ENCODE assay signal across 15 cellular contexts in genomic region chr5:160133918-160134304, GRCh38. TPM values are rescaled to one million over a fixed set of nuclear protein-coding genes. Genes with fewer than 3 reads are reported as not detected.
DNase-seq lines count a peak whose midpoint lies in the region; ATAC-seq and TF ChIP-seq lines count a peak whose summit lies in the region.
"Had no signal": no experiment of that assay in that cellular context is flagged by ENCODE, and none has a peak within 500 bp of the region (broad histone marks: within the 10 kb centered on the region; RNA-seq: fewer than 3 reads in every experiment).

No MANE protein-coding gene starts in this region.

- H3K27me3 Mint-ChIP-seq in WTC11 (ENCODE audit: low read depth): no peaks in the 10 kb centered on the region
- H3K27me3 Mint-ChIP-seq in neural progenitor cell (ENCODE audit: insufficient read depth, low read depth): peaks cover 3% of the 10 kb centered on the region
- H3K27me3 Mint-ChIP-seq: activated CD4-positive, alpha-beta T cell treated with anti-CD3 and anti-CD28 coated beads for 36 hours; dendritic cell treated with granulocyte-macrophage colony-stimulating factor and Interleukin-4, amounts not matched to agents 40 ng/mL and 50 ng/mL, for 4 days had no signal

- no peak overlapping the region for H3K27ac ChIP-seq in neural progenitor cell
- no peak overlapping the region for H3K27ac ChIP-seq in aorta (ENCODE audit: low read depth in 1 of 2, low read length in 2 of 2)
- H3K27ac ChIP-seq: KMS-11, neutrophil had no signal

- WGBS in aorta, 2 donors: 29 to 40% methylated on average over 5 to 7 of the region's 7 CpGs

- H3K36me3 ChIP-seq in neural progenitor cell: no peaks in the 10 kb centered on the region
- H3K36me3 ChIP-seq in aorta (ENCODE audit: control insufficient read depth in 1 of 2, insufficient read depth in 2 of 2, low read length in 1 of 2): no peaks in the 10 kb centered on the region
- H3K36me3 ChIP-seq: neutrophil had no signal

- H3K4me1 ChIP-seq in neural progenitor cell: peaks cover 14% of the 10 kb centered on the region
- H3K4me1 ChIP-seq in aorta (ENCODE audit: control insufficient read depth in 1 of 2, insufficient read depth in 2 of 2, low read length in 2 of 2): no peaks in the 10 kb centered on the region

- peak overlapping the region; percentile 53 for H2AFZ ChIP-seq in neural progenitor cell (replicated peaks)

- H3K4me3 ChIP-seq in neural progenitor cell: peak overlapping the region; percentile 37
- H3K4me3 ChIP-seq in aorta (ENCODE audit: low read length in 2 of 2): no peak overlapping the region

- H3K79me2 ChIP-seq in neural progenitor cell (ENCODE audit: low read depth): no peaks in the 10 kb centered on the region

- no peak for TF ChIP-seq CTCF in WTC11 (IDR thresholded peaks at IDR 0.05)
- TF ChIP-seq CTCF in neural progenitor cell (IDR thresholded peaks at IDR 0.05): no peak

- H3K4me2 ChIP-seq in neural progenitor cell: peak overlapping the region; percentile 74
- H3K4me2 ChIP-seq: KMS-11 had no signal

- H3K27me3 ChIP-seq in neural progenitor cell: peaks cover 3% of the 10 kb centered on the region
- no peaks in the 10 kb centered on the region for H3K27me3 ChIP-seq in aorta (ENCODE audit: control insufficient read depth in 1 of 2, insufficient read depth in 2 of 2, low read length in 1 of 2)

- ATAC-seq in WTC11: peak; percentile 58
- ATAC-seq in Right ventricle myocardium superior (ENCODE audit: poor library complexity): peak; percentile 56
- ATAC-seq in aorta (ENCODE audit: low FRiP score): peak; percentile 46
- no peak for ATAC-seq in HG02678 (IDR thresholded peaks at IDR 0.05; ENCODE audit: unreplicated experiment)
- ATAC-seq in GM21526 (IDR thresholded peaks at IDR 0.05; ENCODE audit: low FRiP score, unreplicated experiment): no peak
- ATAC-seq: activated CD4-positive, alpha-beta T cell treated with anti-CD3 and anti-CD28 coated beads for 36 hours had no signal

- H3K9me3 ChIP-seq in neural progenitor cell (ENCODE audit: low read depth) (no peaks in the 10 kb centered on the region), aorta (ENCODE audit: control insufficient read depth, low read length) (no peaks in the 10 kb centered on the region)
- H3K9me3 ChIP-seq: neutrophil had no signal

- H3K9ac ChIP-seq in neural progenitor cell: no peak overlapping the region
- H3K9ac ChIP-seq: KMS-11 had no signal

- H4K20me1 ChIP-seq in neural progenitor cell (ENCODE audit: low read depth): no peaks in the 10 kb centered on the region

- intact Hi-C loops in Right ventricle myocardium superior (cut with DNase I): no loop called here
- intact Hi-C loops in aorta (cut with DNase I): no loop called here

- H3K4me3 Mint-ChIP-seq in WTC11 (peak overlapping the region; percentile 51), neural progenitor cell (peak overlapping the region; percentile 62)
- H3K4me3 Mint-ChIP-seq: activated CD4-positive, alpha-beta T cell treated with anti-CD3 and anti-CD28 coated beads for 36 hours; B cell; dendritic cell treated with granulocyte-macrophage colony-stimulating factor and Interleukin-4, amounts not matched to agents 40 ng/mL and 50 ng/mL, for 4 days had no signal

- peaks cover 15% of the 10 kb centered on the region for H3F3A ChIP-seq in neural progenitor cell (ENCODE audit: low read depth)

- CTCF ChIA-PET in WTC11 (lab: Charles Lee): interaction anchor here (0.6 to 2.4 kb wide), 13 partner anchors 13 to 890 kb away, joined by 3 to 18 read pairs (median 5); no protein-coding TSS in a partner anchor

- H3K4me1 Mint-ChIP-seq in WTC11 (peaks cover 28% of the 10 kb centered on the region), neural progenitor cell (peaks cover 29% of the 10 kb centered on the region)
- H3K4me1 Mint-ChIP-seq: activated CD4-positive, alpha-beta T cell treated with anti-CD3 and anti-CD28 coated beads for 36 hours; B cell had no signal

- no peaks in the 10 kb centered on the region for H3K9me3 Mint-ChIP-seq in WTC11
- no peaks in the 10 kb centered on the region for H3K9me3 Mint-ChIP-seq in neural progenitor cell
- H3K9me3 Mint-ChIP-seq: dendritic cell treated with granulocyte-macrophage colony-stimulating factor and Interleukin-4, amounts not matched to agents 40 ng/mL and 50 ng/mL, for 4 days had no signal

- no peak for DNase-seq in WTC11 (ENCODE audit: low spot score)
- no peak for DNase-seq in Right ventricle myocardium superior
- peak; percentile 22 for DNase-seq in neural progenitor cell (ENCODE audit: low spot score)
- no peak for DNase-seq in aorta
- no peak for DNase-seq in COLO668 (lab: John Stamatoyannopoulos, UW; ENCODE audit: unreplicated experiment)
- DNase-seq: activated CD4-positive, alpha-beta T cell treated with anti-CD3 and anti-CD28 coated beads for 36 hours; Calu3; GDM1; NCI-H82 had no signal

- H3K27ac Mint-ChIP-seq in WTC11: peak overlapping the region; percentile 94
- peak overlapping the region; percentile 87 for H3K27ac Mint-ChIP-seq in neural progenitor cell
- H3K27ac Mint-ChIP-seq: activated CD4-positive, alpha-beta T cell treated with anti-CD3 and anti-CD28 coated beads for 36 hours; B cell; dendritic cell treated with granulocyte-macrophage colony-stimulating factor and Interleukin-4, amounts not matched to agents 40 ng/mL and 50 ng/mL, for 4 days had no signal

- POLR2A ChIA-PET in WTC11 (lab: Charles Lee): interaction anchor here (0.6 to 2.4 kb wide), 5 partner anchors 15 to 154 kb away, joined by 4 to 16 read pairs (median 10); partner anchors contain the start of gene PWWP2A

- H3K36me3 Mint-ChIP-seq in WTC11: no peaks in the 10 kb centered on the region
- no peaks in the 10 kb centered on the region for H3K36me3 Mint-ChIP-seq in neural progenitor cell

TF ChIP-seq in WTC11, 78 proteins besides CTCF, POLR2A, EP300 and RAD21:
- TF ChIP-seq ZNF532 (CRISPR knock-in tag; IDR thresholded peaks at IDR 0.05; ENCODE audit: borderline replicate concordance): no peak
- TF ChIP-seq, protein P1, sequence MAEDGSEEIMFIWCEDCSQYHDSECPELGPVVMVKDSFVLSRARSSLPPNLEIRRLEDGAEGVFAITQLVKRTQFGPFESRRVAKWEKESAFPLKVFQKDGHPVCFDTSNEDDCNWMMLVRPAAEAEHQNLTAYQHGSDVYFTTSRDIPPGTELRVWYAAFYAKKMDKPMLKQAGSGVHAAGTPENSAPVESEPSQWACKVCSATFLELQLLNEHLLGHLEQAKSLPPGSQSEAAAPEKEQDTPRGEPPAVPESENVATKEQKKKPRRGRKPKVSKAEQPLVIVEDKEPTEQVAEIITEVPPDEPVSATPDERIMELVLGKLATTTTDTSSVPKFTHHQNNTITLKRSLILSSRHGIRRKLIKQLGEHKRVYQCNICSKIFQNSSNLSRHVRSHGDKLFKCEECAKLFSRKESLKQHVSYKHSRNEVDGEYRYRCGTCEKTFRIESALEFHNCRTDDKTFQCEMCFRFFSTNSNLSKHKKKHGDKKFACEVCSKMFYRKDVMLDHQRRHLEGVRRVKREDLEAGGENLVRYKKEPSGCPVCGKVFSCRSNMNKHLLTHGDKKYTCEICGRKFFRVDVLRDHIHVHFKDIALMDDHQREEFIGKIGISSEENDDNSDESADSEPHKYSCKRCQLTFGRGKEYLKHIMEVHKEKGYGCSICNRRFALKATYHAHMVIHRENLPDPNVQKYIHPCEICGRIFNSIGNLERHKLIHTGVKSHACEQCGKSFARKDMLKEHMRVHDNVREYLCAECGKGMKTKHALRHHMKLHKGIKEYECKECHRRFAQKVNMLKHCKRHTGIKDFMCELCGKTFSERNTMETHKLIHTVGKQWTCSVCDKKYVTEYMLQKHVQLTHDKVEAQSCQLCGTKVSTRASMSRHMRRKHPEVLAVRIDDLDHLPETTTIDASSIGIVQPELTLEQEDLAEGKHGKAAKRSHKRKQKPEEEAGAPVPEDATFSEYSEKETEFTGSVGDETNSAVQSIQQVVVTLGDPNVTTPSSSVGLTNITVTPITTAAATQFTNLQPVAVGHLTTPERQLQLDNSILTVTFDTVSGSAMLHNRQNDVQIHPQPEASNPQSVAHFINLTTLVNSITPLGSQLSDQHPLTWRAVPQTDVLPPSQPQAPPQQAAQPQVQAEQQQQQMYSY (CRISPR knock-in tag; IDR thresholded peaks at IDR 0.05): 0 out of 2 replicates have a peak, but pooled peaks have one; percentile 34

RNA-seq across cellular contexts. Expression of gene PWWP2A, which starts 14.7 kb away (rescaled TPM):
- total RNA-seq in WTC11 (2021): 61.1 to 63.8 TPM (median 62.4 TPM) in 3 replicates
- 8.8 TPM for total RNA-seq in Right ventricle myocardium superior
- 37.1 and 49.0 TPM in 2 replicates for total RNA-seq in neural progenitor cell (ENCODE audit: low replicate concordance)
- total RNA-seq in aorta: 10 to 100 TPM; 25.9 to 29.4 TPM
- polyA plus RNA-seq in aorta: 1 to 10 TPM; 4.3 to 6.8 TPM

Comparison
In these comparisons a context has a peak if more than half of its experiments do, and no peak if none do; other contexts are left out.
1. ATAC-seq: peak in WTC11 (single experiment), Right ventricle myocardium superior (single experiment) and aorta (single experiment); none in HG02678 (single experiment) and GM21526 (single experiment).